8 cellular contexts compared by ENCODE assay signal in genomic region chr17:80082403-80083135, GRCh38. TPM values are rescaled to one million over a fixed set of nuclear protein-coding genes. Genes with fewer than 3 reads are reported as not detected.
DNase-seq lines count a peak whose midpoint lies in the region; ATAC-seq and TF ChIP-seq lines count a peak whose summit lies in the region.

No MANE protein-coding gene starts in this region.

- peak overlapping the region; percentile 42 for H3K27ac Mint-ChIP-seq in activated T-helper 1 cell treated with anti-CD3 and anti-CD28 coated beads, Interleukin-12 subunit alpha, Interleukin-12 subunit beta, Interleukin-2, Interleukin-4 antibody, amounts not matched to agents 30 ng/mL and 10 ng/mL and 1 ng/mL, durations not matched to agents 14 hours and 24 hours and 36 hours

- in situ Hi-C loops in transverse colon (cut with MboI; ENCODE audit: low pct_ligation_motif_present in 1 of 4, low pct_unique_long_range_greater_than_20kb in 1 of 4, low sequenced_read_pairs in 3 of 4) = loop anchor here in 1 of 4 donors (25.0 kb wide), 1 partner anchor 155 kb away; no protein-coding TSS in a partner anchor

- H3K36me3 Mint-ChIP-seq in activated T-helper 1 cell treated with anti-CD3 and anti-CD28 coated beads, Interleukin-12 subunit alpha, Interleukin-12 subunit beta, Interleukin-2, Interleukin-4 antibody, amounts not matched to agents 30 ng/mL and 10 ng/mL and 1 ng/mL, durations not matched to agents 14 hours and 24 hours and 36 hours (ENCODE audit: low read depth) = no peaks in the 10 kb centered on the region

- no peak for ATAC-seq in HG03108 (IDR thresholded peaks at IDR 0.05; ENCODE audit: unreplicated experiment)

- H3K4me1 Mint-ChIP-seq in activated T-helper 1 cell treated with anti-CD3 and anti-CD28 coated beads, Interleukin-12 subunit alpha, Interleukin-12 subunit beta, Interleukin-2, Interleukin-4 antibody, amounts not matched to agents 30 ng/mL and 10 ng/mL and 1 ng/mL, durations not matched to agents 14 hours and 24 hours and 36 hours (ENCODE audit: low read depth) = peaks cover 5% of the 10 kb centered on the region

- H3K9me3 ChIP-seq in osteoblast (ENCODE audit: low read depth, low read length) = no peaks in the 10 kb centered on the region
- H3K9me3 ChIP-seq in transverse colon = no peaks in the 10 kb centered on the region

- peak; percentile 72 for TF ChIP-seq CTCF in fibroblast of villous mesenchyme (IDR thresholded peaks at IDR 0.05; ENCODE audit: insufficient read depth, low read depth, low read length)
- peak; percentile 64 for TF ChIP-seq CTCF in osteoblast (IDR thresholded peaks at IDR 0.05; ENCODE audit: extremely low read depth, low read depth, low read length)
- peak; percentile 72 to 83 (median 81) for TF ChIP-seq CTCF in transverse colon (IDR thresholded peaks at IDR 0.05)

- no peaks in the 10 kb centered on the region for H3K9me3 Mint-ChIP-seq in activated T-helper 1 cell treated with anti-CD3 and anti-CD28 coated beads, Interleukin-12 subunit alpha, Interleukin-12 subunit beta, Interleukin-2, Interleukin-4 antibody, amounts not matched to agents 30 ng/mL and 10 ng/mL and 1 ng/mL, durations not matched to agents 14 hours and 24 hours and 36 hours

- no peak for TF ChIP-seq POLR2A in transverse colon (IDR thresholded peaks at IDR 0.05)

- intact Hi-C loops in activated T-helper 1 cell treated with anti-CD3 and anti-CD28 coated beads, Interleukin-12 subunit alpha, Interleukin-12 subunit beta, Interleukin-2, Interleukin-4 antibody, amounts not matched to agents 30 ng/mL and 10 ng/mL and 1 ng/mL, durations not matched to agents 14 hours and 24 hours and 36 hours (cut with micrococcal nuclease) = loop anchor here (1.0 to 5.0 kb wide), 2 partner anchors 18 to 170 kb away; no protein-coding TSS in a partner anchor
- intact Hi-C loops in transverse colon (cut with DNase I; ENCODE audit: low total_unique reads) = loop anchor here (10.0 kb wide), 1 partner anchor 78 kb away; no protein-coding TSS in a partner anchor

- H3K79me2 ChIP-seq in osteoblast (ENCODE audit: insufficient read depth, low read length) = no peaks in the 10 kb centered on the region

- peak; percentile 30 for DNase-seq in DMS153 (lab: John Stamatoyannopoulos, UW)
- peak; percentile 65 for DNase-seq in M059J (ENCODE audit: low read depth)
- peak; percentile 85 for DNase-seq in RKO (ENCODE audit: low spot score)
- peak; percentile 29 for DNase-seq in activated T-helper 1 cell treated with anti-CD3 and anti-CD28 coated beads, Interleukin-12 subunit alpha, Interleukin-12 subunit beta, Interleukin-2, Interleukin-4 antibody, amounts not matched to agents 30 ng/mL and 10 ng/mL and 1 ng/mL, durations not matched to agents 14 hours and 24 hours and 36 hours (ENCODE audit: low spot score)
- peak; percentile 78 for DNase-seq in fibroblast of villous mesenchyme (ENCODE audit: low read depth)
- DNase-seq in osteoblast (ENCODE audit: insufficient read length, low spot score, missing footprints) = peak; percentile 98
- DNase-seq in transverse colon = peak; percentile 57

- no peaks in the 10 kb centered on the region for H3K36me3 ChIP-seq in osteoblast (ENCODE audit: insufficient read depth, low read length)
- H3K36me3 ChIP-seq in transverse colon = no peaks in the 10 kb centered on the region

- H2AFZ ChIP-seq in osteoblast (ENCODE audit: low read length) = peak overlapping the region; percentile 79

- H3K4me1 ChIP-seq in osteoblast (ENCODE audit: insufficient read depth, low read length) (peaks cover 8% of the 10 kb centered on the region), transverse colon (peaks cover 4 to 7% (median 6%) of the 10 kb centered on the region in 4 donors)

- TF ChIP-seq EP300 in transverse colon (IDR thresholded peaks at IDR 0.05; ENCODE audit: low read depth) = no peak

- no peak overlapping the region for H3K4me3 Mint-ChIP-seq in activated T-helper 1 cell treated with anti-CD3 and anti-CD28 coated beads, Interleukin-12 subunit alpha, Interleukin-12 subunit beta, Interleukin-2, Interleukin-4 antibody, amounts not matched to agents 30 ng/mL and 10 ng/mL and 1 ng/mL, durations not matched to agents 14 hours and 24 hours and 36 hours

- H3K4me3 ChIP-seq in fibroblast of villous mesenchyme (ENCODE audit: low read depth, low read length) (no peak overlapping the region), osteoblast (ENCODE audit: insufficient read depth, low read length) (peak overlapping the region; percentile 53), transverse colon (no peak overlapping the region)

- H3K4me2 ChIP-seq in osteoblast (ENCODE audit: insufficient read depth, low read length) = peak overlapping the region; percentile 61

- H3K27me3 ChIP-seq in osteoblast (ENCODE audit: insufficient read depth, low read length) (no peaks in the 10 kb centered on the region), transverse colon (no peaks in the 10 kb centered on the region)

- no peaks in the 10 kb centered on the region for H4K20me1 ChIP-seq in osteoblast (ENCODE audit: insufficient read depth, low read length)

- no peak overlapping the region for H3K27ac ChIP-seq in osteoblast (ENCODE audit: low read depth, low read length)
- H3K27ac ChIP-seq in transverse colon = no peak overlapping the region

- WGBS in transverse colon (ENCODE audit: low coverage in 1 of 2), 2 donors = 29% methylated on average over 18 of the region's 20 CpGs; no CpG with 5 or more reads in 1 of the 2 donors

- H3K27me3 Mint-ChIP-seq in activated T-helper 1 cell treated with anti-CD3 and anti-CD28 coated beads, Interleukin-12 subunit alpha, Interleukin-12 subunit beta, Interleukin-2, Interleukin-4 antibody, amounts not matched to agents 30 ng/mL and 10 ng/mL and 1 ng/mL, durations not matched to agents 14 hours and 24 hours and 36 hours (ENCODE audit: insufficient read depth) = peaks cover 4% of the 10 kb centered on the region

RNA-seq across cellular contexts. Expression of gene GAA, which starts 18.8 kb away (rescaled TPM):
- total RNA-seq in M059J (2014; rRNA removed; shearing (Covaris generic)) = 5.6 and 11.2 TPM in 2 replicates
- 12.3 and 13.1 TPM in 2 replicates for total RNA-seq in activated T-helper 1 cell treated with anti-CD3 and anti-CD28 coated beads, Interleukin-12 subunit alpha, Interleukin-12 subunit beta, Interleukin-2, Interleukin-4 antibody, amounts not matched to agents 30 ng/mL and 10 ng/mL and 1 ng/mL, durations not matched to agents 14 hours and 24 hours and 36 hours
- total RNA-seq in fibroblast of villous mesenchyme (15.1 and 24.5 TPM in 2 replicates), osteoblast (76.7 and 91.3 TPM in 2 replicates), transverse colon (10 to 100 TPM; 54.6 to 96.5 (median 81.4) TPM)

RNA-seq across cellular contexts. Expression of gene CCDC40, which starts 46.1 kb away (rescaled TPM):
- total RNA-seq in M059J (2014; rRNA removed; shearing (Covaris generic)) = 0.94 and 1.3 TPM in 2 replicates
- total RNA-seq in activated T-helper 1 cell treated with anti-CD3 and anti-CD28 coated beads, Interleukin-12 subunit alpha, Interleukin-12 subunit beta, Interleukin-2, Interleukin-4 antibody, amounts not matched to agents 30 ng/mL and 10 ng/mL and 1 ng/mL, durations not matched to agents 14 hours and 24 hours and 36 hours = 0.15 and 0.16 TPM in 2 replicates
- 3.2 and 6.9 TPM in 2 replicates for total RNA-seq in fibroblast of villous mesenchyme
- 8.3 and 11.8 TPM in 2 replicates for total RNA-seq in osteoblast
- 1 to 10 TPM in 3 of 4 donors, under 1 TPM in 1; 0.75 to 2.8 (median 2.0) TPM for total RNA-seq in transverse colon

RNA-seq across cellular contexts. Expression of gene TBC1D16, which starts 46.9 kb away (rescaled TPM):
- 9.3 and 15.3 TPM in 2 replicates for total RNA-seq in M059J (2014; rRNA removed; shearing (Covaris generic))
- 1.8 and 1.9 TPM in 2 replicates for total RNA-seq in activated T-helper 1 cell treated with anti-CD3 and anti-CD28 coated beads, Interleukin-12 subunit alpha, Interleukin-12 subunit beta, Interleukin-2, Interleukin-4 antibody, amounts not matched to agents 30 ng/mL and 10 ng/mL and 1 ng/mL, durations not matched to agents 14 hours and 24 hours and 36 hours
- total RNA-seq in fibroblast of villous mesenchyme (32.8 and 44.8 TPM in 2 replicates), osteoblast (63.1 and 68.8 TPM in 2 replicates), transverse colon (10 to 100 TPM; 12.3 to 22.4 (median 18.1) TPM)

Comparison
In these comparisons a context has a peak if more than half of its experiments do, and no peak if none do; other contexts are left out.
1. DNase-seq: peak in every context shown above with its lines; median percentile 98 in osteoblast; 85 in RKO; 78 in fibroblast of villous mesenchyme; 65 in M059J; 57 in transverse colon; 30 in DMS153; 29 in activated T-helper 1 cell treated with anti-CD3 and anti-CD28 coated beads, Interleukin-12 subunit alpha, Interleukin-12 subunit beta, Interleukin-2, Interleukin-4 antibody, amounts not matched to agents 30 ng/mL and 10 ng/mL and 1 ng/mL, durations not matched to agents 14 hours and 24 hours and 36 hours.